ENCODE assay signal across 2 cellular contexts in the genomic region with DNA sequence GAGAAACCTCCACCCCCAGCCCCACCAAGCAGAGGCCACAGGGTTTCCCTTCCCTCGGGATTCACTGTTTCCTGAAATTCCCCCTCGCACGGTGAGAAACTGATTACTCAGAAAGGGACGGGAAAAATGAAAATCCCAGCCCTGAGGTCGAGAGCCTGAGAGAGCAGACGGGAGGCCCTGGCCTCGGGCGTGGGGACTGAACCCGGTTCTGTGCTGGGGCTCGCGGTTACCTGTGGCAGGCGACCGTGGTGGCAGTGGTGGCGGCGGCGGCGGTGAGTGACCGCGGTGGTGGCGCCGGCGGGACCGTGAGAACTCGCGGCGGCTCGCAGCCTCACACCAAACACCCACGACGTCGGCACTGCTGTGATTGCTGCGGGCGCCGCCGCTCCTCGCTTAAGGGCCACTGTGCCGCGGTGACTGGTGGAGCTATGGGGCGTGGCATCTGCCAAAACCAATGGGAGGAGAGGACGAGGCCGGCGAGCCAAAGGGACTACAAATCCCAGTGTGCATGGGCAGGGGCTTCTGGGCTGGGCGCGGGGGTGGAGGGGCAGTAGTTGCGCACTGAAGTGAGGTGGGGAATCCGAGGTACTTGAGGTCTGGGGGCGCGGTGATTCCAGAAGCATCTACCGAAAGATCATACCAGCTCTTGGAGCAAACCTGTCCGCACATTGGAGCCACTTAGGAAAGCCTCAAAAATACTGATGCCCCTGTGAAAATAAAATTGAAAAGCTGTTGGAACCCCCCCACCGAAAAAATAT.
TF ChIP-seq lines count a peak whose summit lies in the region.

A gene (minus strand): TSS at position 369 of the 758 bp plus-strand sequence. CDS start 15,841 bp downstream, outside the sequence.

TF ChIP-seq in HEK293, 187 proteins besides CTCF, POLR2A, EP300 and RAD21 (continued from another document and continues in another):
- TF ChIP-seq ZNF274 (IDR thresholded peaks at IDR 0.05; ENCODE audit: low read length) = no peak
- no peak for TF ChIP-seq ZNF274 (tag by site-specific recombination; IDR thresholded peaks at IDR 0.05; ENCODE audit: borderline replicate concordance)
- TF ChIP-seq KLF1 (tag by site-specific recombination; IDR thresholded peaks at IDR 0.05) = peak; percentile 67
- peak; percentile 45; the same call in 1 of the 2 replicates for TF ChIP-seq OSR2 (tag by site-specific recombination; IDR thresholded peaks at IDR 0.05)
- TF ChIP-seq ZSCAN30 (tag by site-specific recombination; IDR thresholded peaks at IDR 0.05) = no peak
- TF ChIP-seq ZNF248 (tag by site-specific recombination; IDR thresholded peaks at IDR 0.05) = no peak
- peak; percentile 86 for TF ChIP-seq ZNF2 (tag by site-specific recombination; IDR thresholded peaks at IDR 0.05)
- TF ChIP-seq ZNF747 (tag by site-specific recombination; IDR thresholded peaks at IDR 0.05) = no peak
- TF ChIP-seq ZNF404 (tag by site-specific recombination; IDR thresholded peaks at IDR 0.05) = no peak
- peak; percentile 64; the same call in 1 of the 2 replicates for TF ChIP-seq KLF16 (tag by site-specific recombination; IDR thresholded peaks at IDR 0.05)
- TF ChIP-seq, protein P1, sequence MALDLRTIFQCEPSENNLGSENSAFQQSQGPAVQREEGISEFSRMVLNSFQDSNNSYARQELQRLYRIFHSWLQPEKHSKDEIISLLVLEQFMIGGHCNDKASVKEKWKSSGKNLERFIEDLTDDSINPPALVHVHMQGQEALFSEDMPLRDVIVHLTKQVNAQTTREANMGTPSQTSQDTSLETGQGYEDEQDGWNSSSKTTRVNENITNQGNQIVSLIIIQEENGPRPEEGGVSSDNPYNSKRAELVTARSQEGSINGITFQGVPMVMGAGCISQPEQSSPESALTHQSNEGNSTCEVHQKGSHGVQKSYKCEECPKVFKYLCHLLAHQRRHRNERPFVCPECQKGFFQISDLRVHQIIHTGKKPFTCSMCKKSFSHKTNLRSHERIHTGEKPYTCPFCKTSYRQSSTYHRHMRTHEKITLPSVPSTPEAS (tag by site-specific recombination; IDR thresholded peaks at IDR 0.05) = peak; percentile 11; the same call in 1 of the 2 replicates
- TF ChIP-seq ZNF341 (tag by site-specific recombination; IDR thresholded peaks at IDR 0.05; ENCODE audit: low read depth) = peak; percentile 58; the same call in 1 of the 2 replicates
- TF ChIP-seq, protein P2, sequence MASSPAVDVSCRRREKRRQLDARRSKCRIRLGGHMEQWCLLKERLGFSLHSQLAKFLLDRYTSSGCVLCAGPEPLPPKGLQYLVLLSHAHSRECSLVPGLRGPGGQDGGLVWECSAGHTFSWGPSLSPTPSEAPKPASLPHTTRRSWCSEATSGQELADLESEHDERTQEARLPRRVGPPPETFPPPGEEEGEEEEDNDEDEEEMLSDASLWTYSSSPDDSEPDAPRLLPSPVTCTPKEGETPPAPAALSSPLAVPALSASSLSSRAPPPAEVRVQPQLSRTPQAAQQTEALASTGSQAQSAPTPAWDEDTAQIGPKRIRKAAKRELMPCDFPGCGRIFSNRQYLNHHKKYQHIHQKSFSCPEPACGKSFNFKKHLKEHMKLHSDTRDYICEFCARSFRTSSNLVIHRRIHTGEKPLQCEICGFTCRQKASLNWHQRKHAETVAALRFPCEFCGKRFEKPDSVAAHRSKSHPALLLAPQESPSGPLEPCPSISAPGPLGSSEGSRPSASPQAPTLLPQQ (tag by site-specific recombination; IDR thresholded peaks at IDR 0.05) = peak; percentile 80
- peak; percentile 99 for TF ChIP-seq ZNF76 (tag by site-specific recombination; IDR thresholded peaks at IDR 0.05; ENCODE audit: borderline replicate concordance, low read depth)
- TF ChIP-seq ZNF560 (tag by site-specific recombination; IDR thresholded peaks at IDR 0.05; ENCODE audit: borderline replicate concordance) = peak; percentile 72; the same call in 1 of the 2 replicates
- TF ChIP-seq, protein P3, sequence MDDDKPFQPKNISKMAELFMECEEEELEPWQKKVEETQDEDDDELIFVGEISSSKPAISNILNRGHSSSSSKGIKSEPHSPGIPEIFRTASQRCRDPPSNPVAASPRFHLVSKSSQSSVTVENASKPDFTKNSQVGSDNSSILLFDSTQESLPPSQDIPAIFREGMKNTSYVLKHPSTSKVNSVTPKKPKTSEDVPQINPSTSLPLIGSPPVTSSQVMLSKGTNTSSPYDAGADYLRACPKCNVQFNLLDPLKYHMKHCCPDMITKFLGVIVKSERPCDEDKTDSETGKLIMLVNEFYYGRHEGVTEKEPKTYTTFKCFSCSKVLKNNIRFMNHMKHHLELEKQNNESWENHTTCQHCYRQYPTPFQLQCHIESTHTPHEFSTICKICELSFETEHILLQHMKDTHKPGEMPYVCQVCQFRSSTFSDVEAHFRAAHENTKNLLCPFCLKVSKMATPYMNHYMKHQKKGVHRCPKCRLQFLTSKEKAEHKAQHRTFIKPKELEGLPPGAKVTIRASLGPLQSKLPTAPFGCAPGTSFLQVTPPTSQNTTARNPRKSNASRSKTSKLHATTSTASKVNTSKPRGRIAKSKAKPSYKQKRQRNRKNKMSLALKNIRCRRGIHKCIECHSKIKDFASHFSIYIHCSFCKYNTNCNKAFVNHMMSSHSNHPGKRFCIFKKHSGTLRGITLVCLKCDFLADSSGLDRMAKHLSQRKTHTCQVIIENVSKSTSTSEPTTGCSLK (tag by site-specific recombination; IDR thresholded peaks at IDR 0.05) = no peak
- peak; percentile 90; the same call in 1 of the 2 replicates for TF ChIP-seq ZFP37 (tag by site-specific recombination; IDR thresholded peaks at IDR 0.05)
- TF ChIP-seq GLIS1 (tag by site-specific recombination; IDR thresholded peaks at IDR 0.05) = peak; percentile 45; the same call in 1 of the 2 replicates
- TF ChIP-seq, protein P4, sequence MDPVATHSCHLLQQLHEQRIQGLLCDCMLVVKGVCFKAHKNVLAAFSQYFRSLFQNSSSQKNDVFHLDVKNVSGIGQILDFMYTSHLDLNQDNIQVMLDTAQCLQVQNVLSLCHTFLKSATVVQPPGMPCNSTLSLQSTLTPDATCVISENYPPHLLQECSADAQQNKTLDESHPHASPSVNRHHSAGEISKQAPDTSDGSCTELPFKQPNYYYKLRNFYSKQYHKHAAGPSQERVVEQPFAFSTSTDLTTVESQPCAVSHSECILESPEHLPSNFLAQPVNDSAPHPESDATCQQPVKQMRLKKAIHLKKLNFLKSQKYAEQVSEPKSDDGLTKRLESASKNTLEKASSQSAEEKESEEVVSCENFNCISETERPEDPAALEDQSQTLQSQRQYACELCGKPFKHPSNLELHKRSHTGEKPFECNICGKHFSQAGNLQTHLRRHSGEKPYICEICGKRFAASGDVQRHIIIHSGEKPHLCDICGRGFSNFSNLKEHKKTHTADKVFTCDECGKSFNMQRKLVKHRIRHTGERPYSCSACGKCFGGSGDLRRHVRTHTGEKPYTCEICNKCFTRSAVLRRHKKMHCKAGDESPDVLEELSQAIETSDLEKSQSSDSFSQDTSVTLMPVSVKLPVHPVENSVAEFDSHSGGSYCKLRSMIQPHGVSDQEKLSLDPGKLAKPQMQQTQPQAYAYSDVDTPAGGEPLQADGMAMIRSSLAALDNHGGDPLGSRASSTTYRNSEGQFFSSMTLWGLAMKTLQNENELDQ (tag by site-specific recombination; IDR thresholded peaks at IDR 0.05; ENCODE audit: low read depth) = no peak
- TF ChIP-seq ZNF10 (tag by site-specific recombination; IDR thresholded peaks at IDR 0.05) = 0 out of 2 replicates have a peak, but pooled peaks have one; percentile 10
- TF ChIP-seq PRDM1 (tag by site-specific recombination; IDR thresholded peaks at IDR 0.05) = peak; percentile 51; the same call in 1 of the 2 replicates
- no peak for TF ChIP-seq ZNF121 (tag by site-specific recombination; IDR thresholded peaks at IDR 0.05)
- TF ChIP-seq ZFP3 (tag by site-specific recombination; IDR thresholded peaks at IDR 0.05; ENCODE audit: low read depth) = no peak
- no peak for TF ChIP-seq YY2 (tag by site-specific recombination; IDR thresholded peaks at IDR 0.05)
- TF ChIP-seq ZNF211 (tag by site-specific recombination; IDR thresholded peaks at IDR 0.05; ENCODE audit: low read depth) = no peak

TF ChIP-seq in K562, 482 proteins besides CTCF, POLR2A, EP300 and RAD21 (continued from another document and continues in another):
- TF ChIP-seq, protein P5, sequence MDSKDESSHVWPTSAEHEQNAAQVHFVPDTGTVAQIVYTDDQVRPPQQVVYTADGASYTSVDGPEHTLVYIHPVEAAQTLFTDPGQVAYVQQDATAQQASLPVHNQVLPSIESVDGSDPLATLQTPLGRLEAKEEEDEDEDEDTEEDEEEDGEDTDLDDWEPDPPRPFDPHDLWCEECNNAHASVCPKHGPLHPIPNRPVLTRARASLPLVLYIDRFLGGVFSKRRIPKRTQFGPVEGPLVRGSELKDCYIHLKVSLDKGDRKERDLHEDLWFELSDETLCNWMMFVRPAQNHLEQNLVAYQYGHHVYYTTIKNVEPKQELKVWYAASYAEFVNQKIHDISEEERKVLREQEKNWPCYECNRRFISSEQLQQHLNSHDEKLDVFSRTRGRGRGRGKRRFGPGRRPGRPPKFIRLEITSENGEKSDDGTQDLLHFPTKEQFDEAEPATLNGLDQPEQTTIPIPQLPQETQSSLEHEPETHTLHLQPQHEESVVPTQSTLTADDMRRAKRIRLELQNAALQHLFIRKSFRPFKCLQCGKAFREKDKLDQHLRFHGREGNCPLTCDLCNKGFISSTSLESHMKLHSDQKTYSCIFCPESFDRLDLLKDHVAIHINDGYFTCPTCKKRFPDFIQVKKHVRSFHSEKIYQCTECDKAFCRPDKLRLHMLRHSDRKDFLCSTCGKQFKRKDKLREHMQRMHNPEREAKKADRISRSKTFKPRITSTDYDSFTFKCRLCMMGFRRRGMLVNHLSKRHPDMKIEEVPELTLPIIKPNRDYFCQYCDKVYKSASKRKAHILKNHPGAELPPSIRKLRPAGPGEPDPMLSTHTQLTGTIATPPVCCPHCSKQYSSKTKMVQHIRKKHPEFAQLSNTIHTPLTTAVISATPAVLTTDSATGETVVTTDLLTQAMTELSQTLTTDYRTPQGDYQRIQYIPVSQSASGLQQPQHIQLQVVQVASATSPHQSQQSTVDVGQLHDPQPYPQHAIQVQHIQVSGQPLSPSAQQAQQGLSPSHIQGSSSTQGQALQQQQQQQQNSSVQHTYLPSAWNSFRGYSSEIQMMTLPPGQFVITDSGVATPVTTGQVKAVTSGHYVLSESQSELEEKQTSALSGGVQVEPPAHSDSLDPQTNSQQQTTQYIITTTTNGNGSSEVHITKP (IDR thresholded peaks at IDR 0.05; ENCODE audit: partially characterized antibody) = peak; percentile 76
- TF ChIP-seq, protein P6, sequence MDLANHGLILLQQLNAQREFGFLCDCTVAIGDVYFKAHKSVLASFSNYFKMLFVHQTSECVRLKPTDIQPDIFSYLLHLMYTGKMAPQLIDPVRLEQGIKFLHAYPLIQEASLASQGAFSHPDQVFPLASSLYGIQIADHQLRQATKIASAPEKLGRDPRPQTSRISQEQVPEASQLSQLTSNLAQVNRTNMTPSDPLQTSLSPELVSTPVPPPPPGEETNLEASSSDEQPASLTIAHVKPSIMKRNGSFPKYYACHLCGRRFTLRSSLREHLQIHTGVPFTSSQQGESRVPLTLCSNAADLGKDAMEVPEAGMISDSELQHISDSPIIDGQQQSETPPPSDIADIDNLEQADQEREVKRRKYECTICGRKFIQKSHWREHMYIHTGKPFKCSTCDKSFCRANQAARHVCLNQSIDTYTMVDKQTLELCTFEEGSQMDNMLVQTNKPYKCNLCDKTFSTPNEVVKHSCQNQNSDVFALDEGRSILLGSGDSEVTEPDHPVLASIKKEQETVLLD (IDR thresholded peaks at IDR 0.05) = no peak
- TF ChIP-seq, protein P7, sequence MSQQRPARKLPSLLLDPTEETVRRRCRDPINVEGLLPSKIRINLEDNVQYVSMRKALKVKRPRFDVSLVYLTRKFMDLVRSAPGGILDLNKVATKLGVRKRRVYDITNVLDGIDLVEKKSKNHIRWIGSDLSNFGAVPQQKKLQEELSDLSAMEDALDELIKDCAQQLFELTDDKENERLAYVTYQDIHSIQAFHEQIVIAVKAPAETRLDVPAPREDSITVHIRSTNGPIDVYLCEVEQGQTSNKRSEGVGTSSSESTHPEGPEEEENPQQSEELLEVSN (IDR thresholded peaks at IDR 0.05; ENCODE audit: borderline replicate concordance in 1 of 2, extremely low read depth in 1 of 2, insufficient read depth in 1 of 2, insufficient read length in 1 of 2, low read depth in 1 of 2, low read length in 1 of 2, poor library complexity in 1 of 2, severe bottlenecking in 1 of 2) = peak; percentile 26 to 29
- TF ChIP-seq STAT5A (IDR thresholded peaks at IDR 0.05; ENCODE audit: borderline replicate concordance, low read length) (no peak), KDM1A (IDR thresholded peaks at IDR 0.05) (0 out of 4 replicates have a peak, but pooled peaks have one; percentile 9 to 25), L3MBTL2 (IDR thresholded peaks at IDR 0.05) (peak; percentile 79), POLR2G (IDR thresholded peaks at IDR 0.05; ENCODE audit: low read depth, low read length) (peak; percentile 46; the same call in 1 of the 2 replicates), RBM17 (IDR thresholded peaks at IDR 0.05; ENCODE audit: borderline replicate concordance, low read depth, low read length) (no peak), PHF8 (IDR thresholded peaks at IDR 0.05; ENCODE audit: borderline replicate concordance, low read length) (peak; percentile 32; the same call in 1 of the 2 replicates), CTBP1 (IDR thresholded peaks at IDR 0.05; ENCODE audit: borderline replicate concordance) (peak; percentile 39; the same call in 1 of the 2 replicates), HCFC1 (IDR thresholded peaks at IDR 0.05; ENCODE audit: low read depth, low read length) (peak; percentile 71), HSF4 (CRISPR knock-in tag; IDR thresholded peaks at IDR 0.05; ENCODE audit: borderline replicate concordance) (no peak), RCOR1 (IDR thresholded peaks at IDR 0.05; ENCODE audit: borderline replicate concordance in 1 of 2, low read depth in 2 of 2, low read length in 2 of 2) (peak in 1 of 2 experiments; percentile 38; a peak in 1 of 4 replicates)
- TF ChIP-seq, protein P8, sequence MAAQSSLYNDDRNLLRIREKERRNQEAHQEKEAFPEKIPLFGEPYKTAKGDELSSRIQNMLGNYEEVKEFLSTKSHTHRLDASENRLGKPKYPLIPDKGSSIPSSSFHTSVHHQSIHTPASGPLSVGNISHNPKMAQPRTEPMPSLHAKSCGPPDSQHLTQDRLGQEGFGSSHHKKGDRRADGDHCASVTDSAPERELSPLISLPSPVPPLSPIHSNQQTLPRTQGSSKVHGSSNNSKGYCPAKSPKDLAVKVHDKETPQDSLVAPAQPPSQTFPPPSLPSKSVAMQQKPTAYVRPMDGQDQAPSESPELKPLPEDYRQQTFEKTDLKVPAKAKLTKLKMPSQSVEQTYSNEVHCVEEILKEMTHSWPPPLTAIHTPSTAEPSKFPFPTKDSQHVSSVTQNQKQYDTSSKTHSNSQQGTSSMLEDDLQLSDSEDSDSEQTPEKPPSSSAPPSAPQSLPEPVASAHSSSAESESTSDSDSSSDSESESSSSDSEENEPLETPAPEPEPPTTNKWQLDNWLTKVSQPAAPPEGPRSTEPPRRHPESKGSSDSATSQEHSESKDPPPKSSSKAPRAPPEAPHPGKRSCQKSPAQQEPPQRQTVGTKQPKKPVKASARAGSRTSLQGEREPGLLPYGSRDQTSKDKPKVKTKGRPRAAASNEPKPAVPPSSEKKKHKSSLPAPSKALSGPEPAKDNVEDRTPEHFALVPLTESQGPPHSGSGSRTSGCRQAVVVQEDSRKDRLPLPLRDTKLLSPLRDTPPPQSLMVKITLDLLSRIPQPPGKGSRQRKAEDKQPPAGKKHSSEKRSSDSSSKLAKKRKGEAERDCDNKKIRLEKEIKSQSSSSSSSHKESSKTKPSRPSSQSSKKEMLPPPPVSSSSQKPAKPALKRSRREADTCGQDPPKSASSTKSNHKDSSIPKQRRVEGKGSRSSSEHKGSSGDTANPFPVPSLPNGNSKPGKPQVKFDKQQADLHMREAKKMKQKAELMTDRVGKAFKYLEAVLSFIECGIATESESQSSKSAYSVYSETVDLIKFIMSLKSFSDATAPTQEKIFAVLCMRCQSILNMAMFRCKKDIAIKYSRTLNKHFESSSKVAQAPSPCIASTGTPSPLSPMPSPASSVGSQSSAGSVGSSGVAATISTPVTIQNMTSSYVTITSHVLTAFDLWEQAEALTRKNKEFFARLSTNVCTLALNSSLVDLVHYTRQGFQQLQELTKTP (IDR thresholded peaks at IDR 0.05; ENCODE audit: low read depth in 1 of 2, partially characterized antibody in 2 of 2) = peak in 1 of 2 experiments; percentile 83
